22 cellular contexts compared by ENCODE assay signal in the genomic region with DNA sequence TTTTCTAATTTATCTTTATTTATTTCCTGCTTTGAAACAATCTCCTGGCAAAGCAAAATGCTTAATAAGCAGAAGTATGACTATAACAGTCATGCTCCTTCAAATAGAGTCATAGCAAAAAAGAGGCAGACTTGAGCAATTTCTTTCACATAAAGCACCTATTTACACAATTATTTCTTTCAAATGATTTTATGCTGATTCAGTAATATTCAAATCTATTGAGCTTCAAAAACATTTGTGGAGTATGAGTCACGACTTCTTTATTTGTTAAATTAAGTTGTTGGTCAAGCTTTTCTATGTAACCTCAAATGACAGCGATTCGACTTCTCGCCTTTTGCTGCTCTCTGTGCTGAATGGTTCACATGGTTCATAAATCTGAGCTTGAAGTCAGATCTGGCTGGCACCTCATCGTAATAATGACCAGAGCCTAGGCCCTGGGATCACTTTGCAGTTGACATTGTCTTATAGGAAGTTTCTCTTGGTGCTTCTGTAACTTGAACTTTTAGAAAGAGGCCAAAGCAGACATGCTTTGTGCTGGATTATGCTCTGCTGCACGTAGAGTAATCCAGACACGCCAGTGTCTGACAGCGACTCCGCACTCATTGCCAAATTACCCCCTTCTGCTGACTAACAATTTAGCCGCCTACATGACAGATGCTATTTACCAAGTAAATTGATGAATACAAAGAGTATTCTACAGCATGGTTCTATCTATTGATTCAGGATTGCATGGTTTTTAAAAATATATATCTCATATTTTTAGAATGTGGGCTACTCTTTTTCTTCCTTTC.
DNase-seq lines count a peak whose midpoint lies in the region; ATAC-seq, FAIRE-seq and TF ChIP-seq lines count a peak whose summit lies in the region.
"Had no signal": no experiment of that assay in that cellular context is flagged by ENCODE, and none has a peak within 500 bp of the region (broad histone marks: within the 10 kb centered on the region; RNA-seq: fewer than 3 reads in every experiment).

No MANE protein-coding gene starts in this region.

- no peaks in the 10 kb centered on the region for H3K9me1 ChIP-seq in IMR-90 (ENCODE audit: insufficient read depth, low read length)

- H3K4me3 ChIP-seq in IMR-90 (ENCODE audit: insufficient read depth, low read depth, low read length) (no peak overlapping the region), PC-3 (ENCODE audit: low read length) (no peak overlapping the region), pancreas (no peak overlapping the region), suprapubic skin (no peak overlapping the region)
- H3K4me3 ChIP-seq: GM23248, hepatocyte had no signal

- no peaks in the 10 kb centered on the region for H3K79me1 ChIP-seq in IMR-90 (ENCODE audit: low read depth in 1 of 2, low read length in 2 of 2)

- no peak overlapping the region for H4K8ac ChIP-seq in IMR-90 (ENCODE audit: low read depth in 2 of 2, low read length in 2 of 2)

- TF ChIP-seq RAD21 in IMR-90 (IDR thresholded peaks at IDR 0.05; ENCODE audit: low read length): no peak

- dilution Hi-C loops in IMR-90 (cut with HindIII; ENCODE audit: low sequenced_read_pairs, unreplicated experiment): no loop called here

- TF ChIP-seq POLR2A in IMR-90 (IDR thresholded peaks at IDR 0.05; ENCODE audit: low read depth, low read length): no peak
- no peak for TF ChIP-seq POLR2A in suprapubic skin (IDR thresholded peaks at IDR 0.05)

- WGBS in IMR-90 (ENCODE audit: extremely low coverage in 2 of 2, insufficient read length in 1 of 2), 2 experiments: no CpG with 5 or more reads among the region's 10 CpGs
- 86 to 89% methylated on average over 10 of the region's 10 CpGs for WGBS in pancreas, 2 donors
- WGBS in suprapubic skin: 82% methylated on average over 10 of the region's 10 CpGs

- in situ Hi-C loops in IMR-90 (cut with MboI; ENCODE audit: low sequenced_read_pairs): no loop called here

- CTCF ChIA-PET in IMR-90 (lab: Yijun Ruan, JAX) (no interaction called here), PC-3 (lab: Charles Lee) (no interaction called here)

- no peak overlapping the region for H4K5ac ChIP-seq in IMR-90 (ENCODE audit: low read depth, low read length)

- H4K91ac ChIP-seq in IMR-90 (ENCODE audit: insufficient read depth, low read depth, low read length): no peak overlapping the region

- no peak for TF ChIP-seq CTCF in IMR-90 (conservative IDR thresholded peaks at IDR 0.05; ENCODE audit: low read depth, low read length)
- no peak for TF ChIP-seq CTCF in PC-3 (conservative IDR thresholded peaks at IDR 0.05; ENCODE audit: low read depth, low read length)
- TF ChIP-seq CTCF in pancreas (IDR thresholded peaks at IDR 0.05): no peak
- TF ChIP-seq CTCF in suprapubic skin (IDR thresholded peaks at IDR 0.05): no peak

- no peak overlapping the region for H2AK5ac ChIP-seq in IMR-90 (ENCODE audit: low read depth, low read length)

- intact Hi-C loops in IMR-90 (cut with micrococcal nuclease): loop anchor here (5.0 kb wide), 1 partner anchor 1818 kb away; no protein-coding TSS in a partner anchor
- intact Hi-C loops in PC-3 (cut with micrococcal nuclease): no loop called here
- intact Hi-C loops in pancreas (cut with DNase I): no loop called here

- H3K27ac ChIP-seq in IMR-90 (ENCODE audit: insufficient read depth, low read length) (no peak overlapping the region), PC-3 (ENCODE audit: low read length) (no peak overlapping the region), pancreas (peak overlapping the region in 1 of 4 donors; percentile 0), suprapubic skin (no peak overlapping the region)
- H3K27ac ChIP-seq: GM23248, hepatocyte had no signal

- no peaks in the 10 kb centered on the region for H3K79me2 ChIP-seq in PC-3 (ENCODE audit: low read length)
- H3K79me2 ChIP-seq: hepatocyte had no signal

- H4K20me1 ChIP-seq in IMR-90 (ENCODE audit: insufficient read depth, low read length) (no peaks in the 10 kb centered on the region), PC-3 (ENCODE audit: low read length) (no peaks in the 10 kb centered on the region)

- TF ChIP-seq EP300 in suprapubic skin (IDR thresholded peaks at IDR 0.05): no peak

- H3K18ac ChIP-seq in IMR-90 (ENCODE audit: low read depth, low read length): no peak overlapping the region

- H2AFZ ChIP-seq in IMR-90 (replicated peaks; ENCODE audit: low read length, poor library complexity) (no peak overlapping the region), PC-3 (ENCODE audit: low read length) (no peak overlapping the region)
- H2AFZ ChIP-seq: GM23248, hepatocyte had no signal

- H3K56ac ChIP-seq in IMR-90 (ENCODE audit: extremely low read depth, insufficient read depth, low read length): no peak overlapping the region

- BruUV-seq in IMR-90 (replicated peaks; lab: Mats Ljungman, UMichigan) (no TSS peak), PC-3 (replicated peaks; lab: Mats Ljungman, UMichigan) (no TSS peak)

- H3K14ac ChIP-seq in IMR-90 (replicated peaks; ENCODE audit: low read depth, low read length): no peak overlapping the region

- H2AK9ac ChIP-seq in IMR-90 (replicated peaks; ENCODE audit: low read depth, low read length, poor library complexity): no peak overlapping the region

- H2BK120ac ChIP-seq in IMR-90 (ENCODE audit: low read depth, low read length): no peak overlapping the region

- H3K4me1 ChIP-seq in IMR-90 (ENCODE audit: control insufficient read depth, insufficient read depth, low read length) (no peaks in the 10 kb centered on the region), PC-3 (ENCODE audit: insufficient read depth, low read length) (no peaks in the 10 kb centered on the region), pancreas (no peaks in the 10 kb centered on the region), suprapubic skin (no peaks in the 10 kb centered on the region)

- DNase-seq in IMR-90 (no peak), PC-3 (peak; percentile 2), pancreas (no peak), nucleus accumbens (lab: John Stamatoyannopoulos, UW) (no peak), middle frontal gyrus (ENCODE audit: extremely low spot score, low spot score) (no peak), NCI-H1694 (lab: John Stamatoyannopoulos, UW) (no peak), suprapubic skin (ENCODE audit: low spot score in 2 of 2) (no peak)
- DNase-seq: activated CD4-positive, alpha-beta T cell treated with anti-CD3 and anti-CD28 coated beads for 48 hours; anterior cingulate cortex; foreskin fibroblast; GM23248; NCI-H187 treated with DMSO at 0.1 percent for 48 hours; NCI-H774; stimulated activated CD4-positive, alpha-beta T cell treated with anti-CD3 and anti-CD28 coated beads, Interleukin-2, amount 100 ng/mL, for 24 hours; stimulated activated naive CD8-positive, alpha-beta T cell treated with anti-CD3 and anti-CD28 coated beads, Interleukin-15, amount 100 ng/mL, for 72 hours had no signal

- no peak for FAIRE-seq in pancreas (lab: Jason Lieb, UNC)
- FAIRE-seq: RCC 7860, TTC549, urothelium cell line had no signal

- no peak overlapping the region for H2BK20ac ChIP-seq in IMR-90 (ENCODE audit: low read depth, low read length)

- H3K9ac ChIP-seq in IMR-90 (ENCODE audit: low read depth, low read length) (no peak overlapping the region), PC-3 (ENCODE audit: low read length) (no peak overlapping the region)
- H3K9ac ChIP-seq: GM23248 had no signal

- no peak overlapping the region for H3K4ac ChIP-seq in IMR-90 (ENCODE audit: low read depth, low read length)

- H3K36me3 ChIP-seq in IMR-90 (ENCODE audit: control insufficient read depth, insufficient read depth, low read length) (peaks cover 2% of the 10 kb centered on the region; the same call in 1 of the 2 replicates), PC-3 (ENCODE audit: low read depth, low read length) (no peaks in the 10 kb centered on the region), pancreas (peaks cover 0 to 7% (median 0%) of the 10 kb centered on the region in 3 donors), suprapubic skin (peaks cover 17% of the 10 kb centered on the region)

- H3K27me3 ChIP-seq in IMR-90 (ENCODE audit: control insufficient read depth, insufficient read depth, low read length) (no peaks in the 10 kb centered on the region), PC-3 (ENCODE audit: low read length) (no peaks in the 10 kb centered on the region), pancreas (no peaks in the 10 kb centered on the region), suprapubic skin (no peaks in the 10 kb centered on the region)
- H3K27me3 ChIP-seq: hepatocyte had no signal

- H3F3A ChIP-seq in PC-3 (ENCODE audit: low read length, unreplicated experiment): no peaks in the 10 kb centered on the region

- H2BK15ac ChIP-seq in IMR-90 (ENCODE audit: low read depth, low read length): no peak overlapping the region

- H3K9me3 ChIP-seq in IMR-90 (ENCODE audit: control insufficient read depth, insufficient read depth, low read length) (no peaks in the 10 kb centered on the region), PC-3 (ENCODE audit: low read length) (no peaks in the 10 kb centered on the region), pancreas (no peaks in the 10 kb centered on the region), suprapubic skin (no peaks in the 10 kb centered on the region)

- ATAC-seq in IMR-90 (ENCODE audit: low read depth) (no peak), PC-3 (no peak), esophagus mucosa (peak; percentile 55), pancreas (peak in 3 of 4 donors; percentile 29 to 50 (median 33))
- ATAC-seq: sciatic nerve; SK-N-SH treated with all-trans-retinoic acid at 6 μM for 48 hours; stimulated activated naive CD8-positive, alpha-beta T cell treated with anti-CD3 and anti-CD28 coated beads, Interleukin-15, amount 100 ng/mL, for 72 hours had no signal

- no peak overlapping the region for H2BK5ac ChIP-seq in IMR-90 (ENCODE audit: low read depth, low read length, poor library complexity, severe bottlenecking)

- no peak overlapping the region for H3K23ac ChIP-seq in IMR-90 (ENCODE audit: low read depth, low read length)

- no peaks in the 10 kb centered on the region for H3K9me2 ChIP-seq in PC-3 (replicated peaks; ENCODE audit: low read length)

- POLR2A ChIA-PET in IMR-90 (lab: Charles Lee; ENCODE audit: unreplicated experiment): interaction anchor here (0.6 kb wide), 1 partner anchor 134 kb away, joined by 17 read pairs; no protein-coding TSS in a partner anchor
- POLR2A ChIA-PET in PC-3 (lab: Charles Lee; ENCODE audit: unreplicated experiment): no interaction called here

- H3K4me2 ChIP-seq in IMR-90 (ENCODE audit: low read depth, low read length) (no peak overlapping the region), PC-3 (ENCODE audit: low read length) (no peak overlapping the region)
- H3K4me2 ChIP-seq: hepatocyte had no signal

TF ChIP-seq in IMR-90, 13 proteins besides CTCF, POLR2A, EP300 and RAD21:
- TF ChIP-seq MAFK (IDR thresholded peaks at IDR 0.05; ENCODE audit: low read depth, low read length) (peak; percentile 93), FOS (IDR thresholded peaks at IDR 0.05; ENCODE audit: low read depth, low read length) (no peak)

Comparison
In these comparisons a context has a peak if more than half of its experiments do, and no peak if none do; other contexts are left out.
1. ATAC-seq: peak in esophagus mucosa (single experiment) and pancreas (3 of 4); none in IMR-90 (single experiment) and PC-3 (single experiment).